8 cellular contexts compared by ENCODE assay signal in genomic region chr12:51371295-51371953, GRCh38. TPM values are rescaled to one million over a fixed set of nuclear protein-coding genes. Genes with fewer than 3 reads are reported as not detected.
DNase-seq lines count a peak whose midpoint lies in the region; ATAC-seq and TF ChIP-seq lines count a peak whose summit lies in the region.

No MANE protein-coding gene starts in this region.

- peaks cover 2% of the 10 kb centered on the region for H3K27me3 Mint-ChIP-seq in activated naive CD8-positive, alpha-beta T cell treated with anti-CD3 and anti-CD28 coated beads, Interleukin-2, amount 50 U/mL, for 24 hours

- H3K27ac Mint-ChIP-seq in activated naive CD8-positive, alpha-beta T cell treated with anti-CD3 and anti-CD28 coated beads, Interleukin-2, amount 50 U/mL, for 24 hours, result peak overlapping the region; percentile 64

- H3K9ac ChIP-seq in HUES48 (ENCODE audit: low read depth, low read length), result peak overlapping the region; percentile 59; the same call in 1 of the 2 replicates
- H3K9ac ChIP-seq in skeletal muscle tissue (ENCODE audit: low read depth in 1 of 3, low read length in 3 of 3), result peak overlapping the region; percentile 11 to 34 (median 22)

- DNase-seq in AG09309 (ENCODE audit: low read depth), result peak; percentile 83
- no peak for DNase-seq in activated naive CD8-positive, alpha-beta T cell treated with anti-CD3 and anti-CD28 coated beads, Interleukin-2, amount 50 U/mL, for 24 hours
- peak; percentile 90 for DNase-seq in hepatocyte (ENCODE audit: low spot score)
- no peak for DNase-seq in NCI-H1436 (lab: John Stamatoyannopoulos, UW)

- H3K9me2 ChIP-seq in hepatocyte (replicated peaks; ENCODE audit: insufficient read depth), result no peaks in the 10 kb centered on the region

- H3K9me3 Mint-ChIP-seq in activated naive CD8-positive, alpha-beta T cell treated with anti-CD3 and anti-CD28 coated beads, Interleukin-2, amount 50 U/mL, for 24 hours, result peaks cover 5% of the 10 kb centered on the region

- H3K27ac ChIP-seq in HUES48 (ENCODE audit: low read depth, low read length) (peak overlapping the region; percentile 94), hepatocyte (peak overlapping the region; percentile 82), skeletal muscle tissue (ENCODE audit: low read depth, low read length) (peak overlapping the region; percentile 26)

- peaks cover 62% of the 10 kb centered on the region for H3K36me3 Mint-ChIP-seq in activated naive CD8-positive, alpha-beta T cell treated with anti-CD3 and anti-CD28 coated beads, Interleukin-2, amount 50 U/mL, for 24 hours (ENCODE audit: low read depth)

- TF ChIP-seq CTCF in AG09309 (IDR thresholded peaks at IDR 0.05; ENCODE audit: control insufficient read depth, insufficient read depth, low read depth, low read length, missing control alignments) (no peak), hepatocyte (IDR thresholded peaks at IDR 0.05; ENCODE audit: poor library complexity) (no peak)

- H3K4me1 ChIP-seq in HUES48 (ENCODE audit: control insufficient read depth, insufficient read depth, low read length) (peaks cover 9% of the 10 kb centered on the region), hepatocyte (ENCODE audit: insufficient read depth) (peaks cover 10% of the 10 kb centered on the region), skeletal muscle tissue (ENCODE audit: control insufficient read depth in 3 of 3, insufficient read depth in 3 of 3, low read length in 3 of 3) (peaks cover 4 to 18% (median 9%) of the 10 kb centered on the region in 3 donors)

- 16% methylated on average over 8 of the region's 8 CpGs for WGBS in hepatocyte (ENCODE audit: low lambda C conversion rate, missing lambda C conversion rate)

- H3K4me3 Mint-ChIP-seq in activated naive CD8-positive, alpha-beta T cell treated with anti-CD3 and anti-CD28 coated beads, Interleukin-2, amount 50 U/mL, for 24 hours, result peak overlapping the region; percentile 2

- H3K4me3 ChIP-seq in AG09309 (ENCODE audit: control insufficient read depth, low read depth, low read length) (no peak overlapping the region), HUES48 (ENCODE audit: low read depth, low read length) (no peak overlapping the region), hepatocyte (no peak overlapping the region), skeletal muscle tissue (ENCODE audit: low read length in 3 of 3) (no peak overlapping the region)

- no peaks in the 10 kb centered on the region for H3K79me2 ChIP-seq in hepatocyte

- H3K36me3 ChIP-seq in HUES48 (ENCODE audit: control insufficient read depth, insufficient read depth, low read length), result peaks cover 27% of the 10 kb centered on the region
- no peaks in the 10 kb centered on the region for H3K36me3 ChIP-seq in hepatocyte (replicated peaks; ENCODE audit: insufficient read depth, low read depth)
- no peaks in the 10 kb centered on the region for H3K36me3 ChIP-seq in skeletal muscle tissue (ENCODE audit: control insufficient read depth in 3 of 3, insufficient read depth in 3 of 3, low read length in 3 of 3)

- ATAC-seq in activated naive CD8-positive, alpha-beta T cell treated with anti-CD3 and anti-CD28 coated beads, Interleukin-2, amount 50 U/mL, for 24 hours, result no peak
- ATAC-seq in HG02885 (IDR thresholded peaks at IDR 0.05; ENCODE audit: poor library complexity, unreplicated experiment) (no peak), GM18909 (IDR thresholded peaks at IDR 0.05; ENCODE audit: poor library complexity, unreplicated experiment) (no peak)

- H2AFZ ChIP-seq in hepatocyte, result no peak overlapping the region

- no peaks in the 10 kb centered on the region for H4K20me1 ChIP-seq in hepatocyte (ENCODE audit: insufficient read depth, poor library complexity, severe bottlenecking)

- peak overlapping the region; percentile 55 for H3K4me2 ChIP-seq in hepatocyte

- H3K9me3 ChIP-seq in HUES48 (ENCODE audit: control insufficient read depth, insufficient read depth, low read length) (no peaks in the 10 kb centered on the region), hepatocyte (ENCODE audit: low read depth) (no peaks in the 10 kb centered on the region), skeletal muscle tissue (ENCODE audit: control insufficient read depth in 3 of 3, low read length in 3 of 3) (no peaks in the 10 kb centered on the region)

- H3K4me1 Mint-ChIP-seq in activated naive CD8-positive, alpha-beta T cell treated with anti-CD3 and anti-CD28 coated beads, Interleukin-2, amount 50 U/mL, for 24 hours, result peaks cover 70% of the 10 kb centered on the region

- H3K27me3 ChIP-seq in HUES48 (ENCODE audit: control insufficient read depth, insufficient read depth, low read length) (no peaks in the 10 kb centered on the region), hepatocyte (no peaks in the 10 kb centered on the region), skeletal muscle tissue (ENCODE audit: control insufficient read depth in 3 of 3, insufficient read depth in 3 of 3, low read length in 3 of 3) (no peaks in the 10 kb centered on the region)

RNA-seq across cellular contexts. Expression of gene GALNT6, which starts 19.8 kb away (rescaled TPM):
- total RNA-seq in hepatocyte, result 28.4 and 41.3 TPM in 2 replicates
- polyA plus RNA-seq in hepatocyte, result 30.7 and 33.3 TPM in 2 replicates
- total RNA-seq in skeletal muscle tissue, result 1.6 TPM

RNA-seq across cellular contexts. Expression of gene CELA1, which starts 24.9 kb away (rescaled TPM):
- total RNA-seq in hepatocyte (not detected in 2 replicates), skeletal muscle tissue (not detected)
- polyA plus RNA-seq in hepatocyte, result not detected in 2 replicates

RNA-seq across cellular contexts. Expression of gene BIN2, which starts 47.5 kb away (rescaled TPM):
- total RNA-seq in hepatocyte (0.07 TPM in 1 of 2 replicates, not detected in the other), skeletal muscle tissue (3.1 TPM)
- 0.18 TPM in 1 of 2 replicates, not detected in the other for polyA plus RNA-seq in hepatocyte

RNA-seq across cellular contexts. Expression of gene SLC4A8, which starts 53.2 kb away (rescaled TPM):
- 9.4 and 18.0 TPM in 2 replicates for total RNA-seq in hepatocyte
- 14.9 and 20.3 TPM in 2 replicates for polyA plus RNA-seq in hepatocyte
- total RNA-seq in skeletal muscle tissue, result 0.52 TPM

Comparison
In these comparisons a context has a peak if more than half of its experiments do, and no peak if none do; other contexts are left out.
1. DNase-seq: peak in AG09309 (single experiment) and hepatocyte (single experiment); none in activated naive CD8-positive, alpha-beta T cell treated with anti-CD3 and anti-CD28 coated beads, Interleukin-2, amount 50 U/mL, for 24 hours (single experiment) and NCI-H1436 (single experiment).
2. H3K27ac ChIP-seq: peak in every context shown above with its lines; median percentile 94 in HUES48; 82 in hepatocyte; 26 in skeletal muscle tissue.
3. RNA of gene GALNT6, which starts 19.8 kb away (total RNA-seq): 28.4 to 41.3 TPM in hepatocyte; 1.6 TPM in skeletal muscle tissue (single experiment); every median in the first group is over 10 times any median in the second.